1 cellular context compared by ENCODE assay signal in the genomic region with DNA sequence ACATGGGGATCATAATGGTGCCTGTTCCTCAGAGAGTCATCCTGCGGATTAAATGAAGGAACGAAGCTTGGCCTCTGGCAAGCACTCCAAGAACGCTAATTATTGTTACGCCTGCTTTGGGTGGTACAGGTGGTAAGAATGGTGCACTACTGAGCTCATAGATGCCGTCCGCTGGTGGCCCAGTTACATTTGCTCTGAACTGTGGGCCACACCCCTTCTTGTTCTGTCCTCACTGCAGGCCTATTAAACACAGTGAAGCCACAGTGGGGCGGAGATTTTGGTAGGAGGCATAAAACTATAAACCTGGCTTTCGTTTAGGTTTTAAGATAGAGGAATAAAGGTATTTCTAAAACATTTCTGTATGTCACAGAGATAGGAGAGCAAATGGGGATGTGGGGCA.
TF ChIP-seq lines count a peak whose summit lies in the region.

No MANE protein-coding gene starts in this region.

TF ChIP-seq in K562, 482 proteins besides CTCF, POLR2A, EP300 and RAD21 (continued from another document):
- no peak for TF ChIP-seq MCM3 (IDR thresholded peaks at IDR 0.05)
